Comparison of ENCODE assay signal across 8 cellular contexts in genomic region chr5:146565764-146566163, GRCh38. TPM values are rescaled to one million over a fixed set of nuclear protein-coding genes. Genes with fewer than 3 reads are reported as not detected.
DNase-seq lines count a peak whose midpoint lies in the region; ATAC-seq and TF ChIP-seq lines count a peak whose summit lies in the region.

No MANE protein-coding gene starts in this region.

- TF ChIP-seq CTCF in RWPE2 (IDR thresholded peaks at IDR 0.05; ENCODE audit: poor library complexity, severe bottlenecking) (peak; percentile 67), hepatocyte (IDR thresholded peaks at IDR 0.05; ENCODE audit: poor library complexity) (peak; percentile 70)

- H3K36me3 ChIP-seq in RWPE2 (ENCODE audit: low read depth) (no peaks in the 10 kb centered on the region), adipocyte (ENCODE audit: control insufficient read depth, insufficient read depth, low read length, severe bottlenecking) (no peaks in the 10 kb centered on the region), hepatocyte (replicated peaks; ENCODE audit: insufficient read depth, low read depth) (no peaks in the 10 kb centered on the region)

- no peak overlapping the region for H3K4me3 ChIP-seq in RWPE2 (ENCODE audit: severe bottlenecking)
- no peak overlapping the region for H3K4me3 ChIP-seq in adipocyte (ENCODE audit: low read length)
- H3K4me3 ChIP-seq in hepatocyte, result no peak overlapping the region

- 29% methylated on average over 7 of the region's 7 CpGs for WGBS in hepatocyte (ENCODE audit: low lambda C conversion rate, missing lambda C conversion rate)

- H4K20me1 ChIP-seq in hepatocyte (ENCODE audit: insufficient read depth, poor library complexity, severe bottlenecking), result no peaks in the 10 kb centered on the region

- CTCF ChIA-PET in HEK293T (lab: Yijun Ruan, JAX), result interaction anchor here (0.6 to 1.5 kb wide), 5 partner anchors 20 to 879 kb away, joined by 3 to 4 read pairs (median 3); no protein-coding TSS in a partner anchor

- H3K9ac ChIP-seq in adipocyte (ENCODE audit: low read length), result peak overlapping the region; percentile 32

- no peak overlapping the region for H3K27ac ChIP-seq in RWPE2 (ENCODE audit: poor library complexity, severe bottlenecking)
- H3K27ac ChIP-seq in hepatocyte, result no peak overlapping the region

- H3K79me2 ChIP-seq in hepatocyte, result no peaks in the 10 kb centered on the region

- no peaks in the 10 kb centered on the region for H3K9me2 ChIP-seq in hepatocyte (replicated peaks; ENCODE audit: insufficient read depth)

- H3K9me3 ChIP-seq in RWPE2 (ENCODE audit: severe bottlenecking), result no peaks in the 10 kb centered on the region
- peaks cover 5% of the 10 kb centered on the region for H3K9me3 ChIP-seq in adipocyte (ENCODE audit: control insufficient read depth, low read length)
- no peaks in the 10 kb centered on the region for H3K9me3 ChIP-seq in hepatocyte (ENCODE audit: low read depth)

- H3K4me2 ChIP-seq in hepatocyte, result peak overlapping the region; percentile 24

- H3K4me1 ChIP-seq in RWPE2 (ENCODE audit: insufficient read depth, poor library complexity, severe bottlenecking) (no peaks in the 10 kb centered on the region), adipocyte (ENCODE audit: control insufficient read depth, insufficient read depth, low read length) (peaks cover 15% of the 10 kb centered on the region), hepatocyte (ENCODE audit: insufficient read depth) (no peaks in the 10 kb centered on the region)

- POLR2A ChIA-PET in HEK293T (lab: Yijun Ruan, JAX), result no interaction called here

- peak; percentile 7 for DNase-seq in activated CD4-positive, CD25-positive, alpha-beta regulatory T cell treated with anti-CD3 and anti-CD28 coated beads, Interleukin-2, amount 50 U/mL, for 16 hours (ENCODE audit: low read depth, low spot score)
- no peak for DNase-seq in activated CD4-positive, CD25-positive, alpha-beta regulatory T cell treated with anti-CD3 and anti-CD28 coated beads, Interleukin-2, amount 50 U/mL, for 72 hours
- DNase-seq in HEK293T (ENCODE audit: extremely low spot score) (peak; percentile 60), M059J (ENCODE audit: low read depth) (peak; percentile 71), RWPE2 (ENCODE audit: low spot score) (no peak), adipocyte (ENCODE audit: low read depth) (peak; percentile 74), hepatocyte (ENCODE audit: low spot score) (peak; percentile 76)
- DNase-seq in stimulated activated CD4-positive, alpha-beta T cell treated with anti-CD3 and anti-CD28 coated beads, Interleukin-12 subunit alpha, Interleukin-12 subunit beta, amount 100 ng/mL, for 24 hours (ENCODE audit: low read depth in 2 of 2), result peak; percentile 4 to 27

- ATAC-seq in RWPE2 (ENCODE audit: low read depth), result peak; percentile 73

- H3K27me3 ChIP-seq in RWPE2 (ENCODE audit: insufficient read depth, poor library complexity, severe bottlenecking) (no peaks in the 10 kb centered on the region), adipocyte (replicated peaks; ENCODE audit: control insufficient read depth, insufficient read depth, low read length) (no peaks in the 10 kb centered on the region), hepatocyte (no peaks in the 10 kb centered on the region)

- H2AFZ ChIP-seq in hepatocyte, result no peak overlapping the region

TF ChIP-seq in HEK293T, 16 proteins besides CTCF, POLR2A, EP300 and RAD21:
- TF ChIP-seq FOXK2 (IDR thresholded peaks at IDR 0.05), result no peak
- TF ChIP-seq SUZ12 (IDR thresholded peaks at IDR 0.05), result no peak
- no peak for TF ChIP-seq LEF1 (IDR thresholded peaks at IDR 0.05; ENCODE audit: borderline replicate concordance)
- TF ChIP-seq L3MBTL2 (conservative IDR thresholded peaks at IDR 0.05), result no peak
- no peak for TF ChIP-seq ARNT (IDR thresholded peaks at IDR 0.05)
- TF ChIP-seq CTBP1 (IDR thresholded peaks at IDR 0.05; ENCODE audit: borderline replicate concordance), result no peak
- no peak for TF ChIP-seq BHLHE40 (IDR thresholded peaks at IDR 0.05; ENCODE audit: borderline replicate concordance)
- TF ChIP-seq FOXA1 (IDR thresholded peaks at IDR 0.05), result no peak
- no peak for TF ChIP-seq SP1 (IDR thresholded peaks at IDR 0.05)
- no peak for TF ChIP-seq PKNOX1 (IDR thresholded peaks at IDR 0.05)
- TF ChIP-seq ELF4 (IDR thresholded peaks at IDR 0.05), result no peak
- TF ChIP-seq TARDBP (IDR thresholded peaks at IDR 0.05), result no peak
- TF ChIP-seq NFRKB (IDR thresholded peaks at IDR 0.05), result no peak
- TF ChIP-seq FOXM1 (IDR thresholded peaks at IDR 0.05; ENCODE audit: borderline replicate concordance), result no peak
- no peak for TF ChIP-seq HDGF (IDR thresholded peaks at IDR 0.05; ENCODE audit: borderline replicate concordance)
- TF ChIP-seq ZNF384 (IDR thresholded peaks at IDR 0.05), result no peak
TF ChIP-seq in HEK293T: peak in this region for 0.

RNA-seq across cellular contexts. Expression of gene GPR151, which starts 49.8 kb away (rescaled TPM):
- not detected in 2 replicates for total RNA-seq in M059J (2014; rRNA removed; shearing (Covaris generic))
- 0.03 TPM in 1 of 2 replicates, not detected in the other for total RNA-seq in hepatocyte
- not detected in 2 replicates for polyA plus RNA-seq in hepatocyte

Comparison
In these comparisons a context has a peak if more than half of its experiments do, and no peak if none do; other contexts are left out.
1. DNase-seq: peak in activated CD4-positive, CD25-positive, alpha-beta regulatory T cell treated with anti-CD3 and anti-CD28 coated beads, Interleukin-2, amount 50 U/mL, for 16 hours (single experiment), HEK293T (single experiment), M059J (single experiment), adipocyte (single experiment), hepatocyte (single experiment) and stimulated activated CD4-positive, alpha-beta T cell treated with anti-CD3 and anti-CD28 coated beads, Interleukin-12 subunit alpha, Interleukin-12 subunit beta, amount 100 ng/mL, for 24 hours (2 of 2); none in activated CD4-positive, CD25-positive, alpha-beta regulatory T cell treated with anti-CD3 and anti-CD28 coated beads, Interleukin-2, amount 50 U/mL, for 72 hours (single experiment) and RWPE2 (single experiment).